ENCODE assay signal across 15 cellular contexts in the genomic region with DNA sequence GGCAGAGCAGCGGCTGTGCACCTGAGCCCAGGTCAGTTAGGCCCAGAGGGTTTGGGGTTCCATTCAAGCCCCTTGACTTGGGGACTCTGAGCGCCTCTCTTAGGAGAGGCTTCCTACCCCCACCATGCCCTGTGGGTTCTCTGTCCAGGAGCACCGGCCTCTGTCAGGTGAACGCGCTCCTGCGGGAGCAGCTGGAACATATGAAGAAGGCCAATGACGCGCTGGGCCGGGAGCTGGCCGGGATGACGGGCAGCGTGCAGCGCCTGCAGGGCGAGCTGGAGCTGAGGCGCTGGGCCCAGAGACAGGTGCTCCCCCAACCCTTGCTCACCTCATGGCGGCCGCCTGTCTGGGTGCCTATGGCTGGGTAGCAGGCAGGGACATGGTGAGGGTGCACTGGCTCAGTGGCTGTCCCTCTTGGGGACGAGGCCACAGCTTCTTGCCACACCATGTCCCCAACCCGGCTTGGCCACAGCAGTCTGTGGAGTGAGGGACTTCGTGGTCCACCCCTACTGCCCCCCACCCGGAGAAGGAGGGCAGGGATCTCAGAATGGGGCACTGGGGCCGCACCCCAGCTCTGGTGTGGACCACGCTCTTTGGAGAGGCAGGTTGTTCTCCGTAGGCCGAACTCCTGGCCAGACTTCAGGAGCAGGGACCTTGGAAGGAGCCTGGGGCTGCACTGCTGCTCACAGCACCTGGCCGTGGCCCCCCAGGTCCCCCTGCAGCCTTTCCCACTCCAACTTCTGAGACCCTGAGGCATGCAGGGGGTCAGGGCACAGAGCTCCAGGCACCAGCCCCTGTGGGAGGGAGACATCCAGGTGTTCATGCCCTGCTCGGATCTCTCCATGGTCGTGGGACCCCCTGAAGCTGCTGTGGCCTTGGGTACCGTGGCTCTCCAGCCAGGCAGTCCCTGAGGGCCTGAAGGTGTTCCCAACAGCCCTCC. TPM values are rescaled to one million over a fixed set of nuclear protein-coding genes. Genes with fewer than 3 reads are reported as not detected.
DNase-seq lines count a peak whose midpoint lies in the region; ATAC-seq and TF ChIP-seq lines count a peak whose summit lies in the region.
"Had no signal": no experiment of that assay in that cellular context is flagged by ENCODE, and none has a peak within 500 bp of the region (broad histone marks: within the 10 kb centered on the region; RNA-seq: fewer than 3 reads in every experiment).

No MANE protein-coding gene starts in this region.

- CTCF ChIA-PET in activated naive CD4-positive, alpha-beta T cell treated with anti-CD3 and anti-CD28 coated beads for 36 hours (lab: Charles Lee), result no interaction called here

- intact Hi-C loops in activated naive CD4-positive, alpha-beta T cell treated with anti-CD3 and anti-CD28 coated beads for 36 hours (cut with micrococcal nuclease), result no loop called here
- intact Hi-C loops in natural killer cell (cut with micrococcal nuclease), result no loop called here
- intact Hi-C loops in upper lobe of right lung (cut with DNase I), result no loop called here

- ATAC-seq in natural killer cell (peak in 1 of 3 donors; percentile 11), upper lobe of right lung (no peak), HG03442 (IDR thresholded peaks at IDR 0.05; ENCODE audit: unreplicated experiment) (no peak)
- ATAC-seq: esophagus mucosa had no signal

- no peaks in the 10 kb centered on the region for H3K9me3 ChIP-seq in upper lobe of right lung

- H3K4me1 ChIP-seq in upper lobe of right lung, result no peaks in the 10 kb centered on the region

- no peak overlapping the region for H3K27ac ChIP-seq in coronary artery
- H3K27ac ChIP-seq in upper lobe of right lung, result no peak overlapping the region

- H3K36me3 Mint-ChIP-seq in activated naive CD4-positive, alpha-beta T cell treated with anti-CD3 and anti-CD28 coated beads for 36 hours (ENCODE audit: low read depth), result no peaks in the 10 kb centered on the region
- H3K36me3 Mint-ChIP-seq in natural killer cell, result no peaks in the 10 kb centered on the region

- peak; percentile 2 for DNase-seq in activated naive CD4-positive, alpha-beta T cell treated with anti-CD3 and anti-CD28 coated beads for 36 hours
- no peak for DNase-seq in activated naive CD4-positive, alpha-beta T cell treated with Interleukin-2 at 50 U/mL for 16 hours
- DNase-seq in coronary artery (ENCODE audit: low spot score) (peak; percentile 66), natural killer cell (peak; percentile 11), upper lobe of right lung (peak; percentile 63), GM19240 (ENCODE audit: insufficient read length, low spot score) (no peak), NK-92 (lab: John Stamatoyannopoulos, UW; ENCODE audit: unreplicated experiment) (no peak)
- DNase-seq: activated CD4-positive, alpha-beta T cell treated with anti-CD3 and anti-CD28 coated beads, Interleukin-2, amount 50 U/mL, for 1 hour; C1 segment of cervical spinal cord; HCEC 1CT; NCI-H524 had no signal

- H3K27me3 Mint-ChIP-seq in activated naive CD4-positive, alpha-beta T cell treated with anti-CD3 and anti-CD28 coated beads for 36 hours (ENCODE audit: low read depth), result peaks cover 3% of the 10 kb centered on the region
- no peaks in the 10 kb centered on the region for H3K27me3 Mint-ChIP-seq in natural killer cell (ENCODE audit: low read depth in 2 of 2)

- H3K4me3 Mint-ChIP-seq in activated naive CD4-positive, alpha-beta T cell treated with anti-CD3 and anti-CD28 coated beads for 36 hours, result no peak overlapping the region
- no peak overlapping the region for H3K4me3 Mint-ChIP-seq in natural killer cell

- TF ChIP-seq CTCF in coronary artery (IDR thresholded peaks at IDR 0.05) (no peak), natural killer cell (IDR thresholded peaks at IDR 0.05) (no peak), upper lobe of right lung (IDR thresholded peaks at IDR 0.05) (no peak)

- H3K36me3 ChIP-seq in upper lobe of right lung, result no peaks in the 10 kb centered on the region

- no peaks in the 10 kb centered on the region for H3K27me3 ChIP-seq in upper lobe of right lung

- H3K4me1 Mint-ChIP-seq in activated naive CD4-positive, alpha-beta T cell treated with anti-CD3 and anti-CD28 coated beads for 36 hours (ENCODE audit: low read depth), result no peaks in the 10 kb centered on the region
- H3K4me1 Mint-ChIP-seq in natural killer cell, result no peaks in the 10 kb centered on the region

- no peaks in the 10 kb centered on the region for H3K9me3 Mint-ChIP-seq in activated naive CD4-positive, alpha-beta T cell treated with anti-CD3 and anti-CD28 coated beads for 36 hours
- no peaks in the 10 kb centered on the region for H3K9me3 Mint-ChIP-seq in natural killer cell

- H3K4me3 ChIP-seq in coronary artery, result no peak overlapping the region
- no peak overlapping the region for H3K4me3 ChIP-seq in upper lobe of right lung
- H3K4me3 ChIP-seq: SK-N-MC had no signal

- H3K27ac Mint-ChIP-seq in activated naive CD4-positive, alpha-beta T cell treated with anti-CD3 and anti-CD28 coated beads for 36 hours, result no peak overlapping the region
- no peak overlapping the region for H3K27ac Mint-ChIP-seq in natural killer cell

RNA-seq across cellular contexts. Expression of a gene that starts 19.7 kb away (rescaled TPM):
- not detected for total RNA-seq in activated naive CD4-positive, alpha-beta T cell treated with anti-CD3 and anti-CD28 coated beads for 36 hours
- total RNA-seq in natural killer cell, result under 1 TPM in 1 of 3 donors, not detected in 2; 0.14 TPM
- total RNA-seq in upper lobe of right lung, result 0.26 TPM
- total RNA-seq: M059J had no signal

RNA-seq across cellular contexts. Expression of a gene that starts 29.9 kb away (rescaled TPM):
- total RNA-seq in activated naive CD4-positive, alpha-beta T cell treated with anti-CD3 and anti-CD28 coated beads for 36 hours, result not detected
- not detected for total RNA-seq in natural killer cell
- 22.2 TPM for total RNA-seq in upper lobe of right lung
- total RNA-seq: M059J had no signal

RNA-seq across cellular contexts. Expression of a gene that starts 57.2 kb away (rescaled TPM):
- not detected for total RNA-seq in activated naive CD4-positive, alpha-beta T cell treated with anti-CD3 and anti-CD28 coated beads for 36 hours
- total RNA-seq in natural killer cell (not detected), upper lobe of right lung (not detected)
- total RNA-seq: esophagus mucosa, M059J had no signal

Comparison
In these comparisons a context has a peak if more than half of its experiments do, and no peak if none do; other contexts are left out.
1. DNase-seq: peak in activated naive CD4-positive, alpha-beta T cell treated with anti-CD3 and anti-CD28 coated beads for 36 hours (single experiment), coronary artery (single experiment), natural killer cell (single experiment) and upper lobe of right lung (single experiment); none in activated naive CD4-positive, alpha-beta T cell treated with Interleukin-2 at 50 U/mL for 16 hours (single experiment), GM19240 (single experiment) and NK-92 (single experiment).
2. RNA of a gene that starts 29.9 kb away (total RNA-seq): 22.2 TPM in upper lobe of right lung (single experiment); not detected in activated naive CD4-positive, alpha-beta T cell treated with anti-CD3 and anti-CD28 coated beads for 36 hours and not detected in natural killer cell; every median in the first group is over 10 times any median in the second.